In genomic region chrX:140712413-140713173, GRCh38 we compare ENCODE assay signal across 7 cellular contexts. TPM values are rescaled to one million over a fixed set of nuclear protein-coding genes. Genes with fewer than 3 reads are reported as not detected.
DNase-seq lines count a peak whose midpoint lies in the region; ATAC-seq, FAIRE-seq and TF ChIP-seq lines count a peak whose summit lies in the region.

No MANE protein-coding gene starts in this region.

- H3K9ac ChIP-seq in astrocyte (ENCODE audit: low read length) = peak overlapping the region; percentile 60

- BruUV-seq in OCI-LY7 (replicated peaks; lab: Mats Ljungman, UMichigan) = no TSS peak

- peak overlapping the region; percentile 26 for H2AFZ ChIP-seq in astrocyte (ENCODE audit: low read depth, low read length)
- H2AFZ ChIP-seq in OCI-LY7 (ENCODE audit: low read length) = no peak overlapping the region

- no peaks in the 10 kb centered on the region for H3K9me3 Mint-ChIP-seq in astrocyte (ENCODE audit: unreplicated experiment)
- H3K9me3 Mint-ChIP-seq in immature natural killer cell = peaks cover 0 to 1% (median 0%) of the 10 kb centered on the region in 6 donors

- H3K4me3 Mint-ChIP-seq in astrocyte (ENCODE audit: unreplicated experiment) (no peak overlapping the region), immature natural killer cell (peak overlapping the region in 1 of 5 donors; percentile 4)

- H3K27ac Mint-ChIP-seq in astrocyte (ENCODE audit: unreplicated experiment) = no peak overlapping the region
- H3K27ac Mint-ChIP-seq in immature natural killer cell = no peak overlapping the region

- H3K36me3 ChIP-seq in astrocyte (ENCODE audit: insufficient read depth, low read length) (no peaks in the 10 kb centered on the region), OCI-LY7 (ENCODE audit: insufficient read depth, low read length) (no peaks in the 10 kb centered on the region)

- H3K4me1 Mint-ChIP-seq in astrocyte (ENCODE audit: low read depth, unreplicated experiment) (peaks cover 3% of the 10 kb centered on the region), immature natural killer cell (no peaks in the 10 kb centered on the region)

- peaks cover 8% of the 10 kb centered on the region for H3K27me3 ChIP-seq in astrocyte (ENCODE audit: insufficient read depth, low read length)

- CTCF ChIA-PET in OCI-LY7 (lab: Charles Lee; ENCODE audit: unreplicated experiment) = no interaction called here

- H3K4me2 ChIP-seq in astrocyte (ENCODE audit: low read length) = peak overlapping the region; percentile 81
- no peak overlapping the region for H3K4me2 ChIP-seq in OCI-LY7 (ENCODE audit: low read length)

- TF ChIP-seq CTCF in astrocyte (IDR thresholded peaks at IDR 0.05; ENCODE audit: insufficient read depth, low read depth, low read length) = no peak
- no peak for TF ChIP-seq CTCF in OCI-LY7 (conservative IDR thresholded peaks at IDR 0.05; ENCODE audit: low read length)

- H3K4me3 ChIP-seq in astrocyte (ENCODE audit: insufficient read depth, low read depth, low read length) (peak overlapping the region; percentile 33), OCI-LY7 (ENCODE audit: low read depth, low read length, poor library complexity, severe bottlenecking) (no peak overlapping the region)

- POLR2A ChIA-PET in OCI-LY7 (lab: Charles Lee) = no interaction called here

- FAIRE-seq in astrocyte (lab: Jason Lieb, UNC) = no peak

- H3K27ac ChIP-seq in astrocyte (ENCODE audit: low read depth, low read length) = no peak overlapping the region
- no peak overlapping the region for H3K27ac ChIP-seq in OCI-LY7 (ENCODE audit: low read depth, low read length, poor library complexity, severe bottlenecking)

- H3K79me2 ChIP-seq in astrocyte (ENCODE audit: insufficient read depth, low read length) (no peaks in the 10 kb centered on the region), OCI-LY7 (ENCODE audit: insufficient read depth, low read depth, low read length) (no peaks in the 10 kb centered on the region)

- H3K9me2 ChIP-seq in OCI-LY7 (ENCODE audit: insufficient read depth, low read length) = no peaks in the 10 kb centered on the region

- H4K20me1 ChIP-seq in astrocyte (ENCODE audit: insufficient read depth, low read length) (no peaks in the 10 kb centered on the region), OCI-LY7 (ENCODE audit: insufficient read depth, low read length) (no peaks in the 10 kb centered on the region)

- ATAC-seq in GM21576 (IDR thresholded peaks at IDR 0.05; ENCODE audit: unreplicated experiment) = peak; percentile 48

- DNase-seq in NCI-H1048 (lab: John Stamatoyannopoulos, UW) (peak; percentile 2), astrocyte (ENCODE audit: low read depth) (peak; percentile 50), immature natural killer cell (peak in 2 of 3 donors; percentile 11 to 17), OCI-LY7 (ENCODE audit: low spot score) (no peak), DMS79 (lab: John Stamatoyannopoulos, UW) (no peak)
- peak; percentile 6 for DNase-seq in stimulated activated CD4-positive, alpha-beta T cell treated with anti-CD3 and anti-CD28 coated beads, Interleukin-4, amount 100 ng/mL, for 24 hours

- peaks cover 3% of the 10 kb centered on the region for H3K4me1 ChIP-seq in astrocyte (ENCODE audit: insufficient read depth, low read length)
- H3K4me1 ChIP-seq in OCI-LY7 (ENCODE audit: insufficient read depth, low read length, poor library complexity, severe bottlenecking) = no peaks in the 10 kb centered on the region

- intact Hi-C loops in OCI-LY7 (cut with micrococcal nuclease; ENCODE audit: unreplicated experiment) = no loop called here

- no peaks in the 10 kb centered on the region for H3K9me3 ChIP-seq in astrocyte (ENCODE audit: insufficient read depth, low read depth, low read length)
- no peaks in the 10 kb centered on the region for H3K9me3 ChIP-seq in OCI-LY7 (ENCODE audit: low read length)

- H3K36me3 Mint-ChIP-seq in astrocyte (ENCODE audit: low read depth, unreplicated experiment) (no peaks in the 10 kb centered on the region), immature natural killer cell (no peaks in the 10 kb centered on the region)

- H3K27me3 Mint-ChIP-seq in astrocyte (ENCODE audit: low read depth, unreplicated experiment) (no peaks in the 10 kb centered on the region), immature natural killer cell (ENCODE audit: low read depth in 3 of 3) (peaks cover 0 to 6% (median 1%) of the 10 kb centered on the region in 3 donors)

RNA-seq across cellular contexts. Expression of gene LINC00632, which starts 3.0 kb away (rescaled TPM):
- 318 and 375 TPM in 2 replicates for total RNA-seq in astrocyte
- polyA plus RNA-seq in immature natural killer cell = not detected
- total RNA-seq in OCI-LY7 (2014; rRNA removed; shearing (Covaris generic)) = not detected in 2 replicates
- total RNA-seq in OCI-LY7 (2022) = not detected in 2 replicates

Comparison
In these comparisons a context has a peak if more than half of its experiments do, and no peak if none do; other contexts are left out.
1. DNase-seq: peak in NCI-H1048 (single experiment), astrocyte (single experiment), immature natural killer cell (2 of 3) and stimulated activated CD4-positive, alpha-beta T cell treated with anti-CD3 and anti-CD28 coated beads, Interleukin-4, amount 100 ng/mL, for 24 hours (single experiment); none in OCI-LY7 (single experiment) and DMS79 (single experiment).
2. RNA of gene LINC00632, which starts 3.0 kb away (total RNA-seq): 318 to 375 TPM in astrocyte; not detected in OCI-LY7; every median in the first group is over 100 times any median in the second.